Comparison of ENCODE assay signal across 8 cellular contexts in genomic region chr10:104337527-104337984, GRCh38. TPM values are rescaled to one million over a fixed set of nuclear protein-coding genes. Genes with fewer than 3 reads are reported as not detected.
DNase-seq lines count a peak whose midpoint lies in the region; ATAC-seq and TF ChIP-seq lines count a peak whose summit lies in the region.

No MANE protein-coding gene starts in this region.

- peak overlapping the region; percentile 86 for H3K27ac Mint-ChIP-seq in endodermal cell

- H3K4me1 ChIP-seq in SJCRH30 (peaks cover 7% of the 10 kb centered on the region), endodermal cell (ENCODE audit: control insufficient read depth, insufficient read depth, low read length) (peaks cover 11% of the 10 kb centered on the region), mucosa of stomach (ENCODE audit: control insufficient read depth, insufficient read depth, low read length) (peaks cover 33% of the 10 kb centered on the region)

- peaks cover 5% of the 10 kb centered on the region; the same call in 1 of the 2 replicates for H3K27me3 ChIP-seq in SJCRH30
- H3K27me3 ChIP-seq in endodermal cell (ENCODE audit: control insufficient read depth, insufficient read depth, low read length, poor library complexity, severe bottlenecking) = no peaks in the 10 kb centered on the region
- no peaks in the 10 kb centered on the region for H3K27me3 ChIP-seq in mucosa of stomach (ENCODE audit: control insufficient read depth, insufficient read depth, low read length)

- H3K9me3 ChIP-seq in SJCRH30 (replicated peaks) (no peaks in the 10 kb centered on the region), endodermal cell (ENCODE audit: control insufficient read depth, low read length) (no peaks in the 10 kb centered on the region), mucosa of stomach (ENCODE audit: control insufficient read depth, low read length) (no peaks in the 10 kb centered on the region)

- H3K4me3 Mint-ChIP-seq in endodermal cell = peak overlapping the region; percentile 78

- TF ChIP-seq CTCF in AG10803 (conservative IDR thresholded peaks at IDR 0.05; ENCODE audit: low read length) (no peak), endodermal cell (conservative IDR thresholded peaks at IDR 0.05) (no peak)

- 0% methylated on average over 8 to 22 of the region's 22 CpGs for WGBS in endodermal cell (ENCODE audit: insufficient coverage in 1 of 2, insufficient read length in 1 of 2), 2 experiments

- H3K27ac ChIP-seq in SJCRH30 = peak overlapping the region; percentile 53
- H3K27ac ChIP-seq in endodermal cell (ENCODE audit: low read depth, low read length) = peak overlapping the region; percentile 81

- H3K9me3 Mint-ChIP-seq in endodermal cell = no peaks in the 10 kb centered on the region

- no peaks in the 10 kb centered on the region for H3K36me3 Mint-ChIP-seq in endodermal cell (ENCODE audit: low read depth)

- DNase-seq in AG10803 (ENCODE audit: low read depth) (peak; percentile 38), SJCRH30 (peak in 1 of 2 experiments; percentile 22), endodermal cell (no peak), T1000 (lab: John Stamatoyannopoulos, UW) (no peak), retina (no peak)

- ATAC-seq in GM18909 (IDR thresholded peaks at IDR 0.05; ENCODE audit: poor library complexity, unreplicated experiment) (peak; percentile 46), HG03095 (IDR thresholded peaks at IDR 0.05; ENCODE audit: unreplicated experiment) (peak; percentile 37)

- H3K27me3 Mint-ChIP-seq in endodermal cell (ENCODE audit: insufficient read depth) = peaks cover 8% of the 10 kb centered on the region

- H3K4me1 Mint-ChIP-seq in endodermal cell = peaks cover 41% of the 10 kb centered on the region

- H3K4me3 ChIP-seq in AG10803 (ENCODE audit: low read length) = peak overlapping the region; percentile 93
- peak overlapping the region; percentile 87 for H3K4me3 ChIP-seq in SJCRH30
- H3K4me3 ChIP-seq in endodermal cell (ENCODE audit: low read length) = peak overlapping the region; percentile 96
- H3K4me3 ChIP-seq in mucosa of stomach (ENCODE audit: low read length) = peak overlapping the region; percentile 84

- H3K36me3 ChIP-seq in SJCRH30 (no peaks in the 10 kb centered on the region), endodermal cell (ENCODE audit: control insufficient read depth, insufficient read depth, low read length) (peaks cover 7% of the 10 kb centered on the region), mucosa of stomach (ENCODE audit: control insufficient read depth, insufficient read depth, low read length) (no peaks in the 10 kb centered on the region)

- peak overlapping the region; percentile 82 for H3K9ac ChIP-seq in endodermal cell (ENCODE audit: extremely low read depth, low read length, poor library complexity, severe bottlenecking)
- H3K9ac ChIP-seq in mucosa of stomach (ENCODE audit: low read length) = peak overlapping the region; percentile 87

RNA-seq across cellular contexts. Expression of gene ITPRIP, which starts 0.7 kb away (rescaled TPM):
- 4.9 and 5.3 TPM in 2 replicates for total RNA-seq in SJCRH30 (2014; rRNA removed; shearing (Covaris generic))
- 10 to 100 TPM in 1 of 2 donors, 1 to 10 TPM in 1; 9.1 to 11.0 TPM for total RNA-seq in endodermal cell
- polyA plus RNA-seq in endodermal cell (2013, experiment 1 of 2) = 14.4 TPM
- 14.9 TPM for polyA plus RNA-seq in endodermal cell (2013, experiment 2 of 2)

RNA-seq across cellular contexts. Expression of gene CFAP58, which starts 16.1 kb away (rescaled TPM):
- 0.08 TPM in 1 of 2 replicates, not detected in the other for total RNA-seq in SJCRH30 (2014; rRNA removed; shearing (Covaris generic))
- under 1 TPM; 0.68 to 0.97 TPM for total RNA-seq in endodermal cell
- 0.57 TPM for polyA plus RNA-seq in endodermal cell (2013, experiment 1 of 2)
- polyA plus RNA-seq in endodermal cell (2013, experiment 2 of 2) = 0.50 TPM
